ENCODE assay signal across 10 cellular contexts in genomic region chr2:228681426-228681825, GRCh38.
A peak's percentile ranks its signal among the peaks of the same experiment; 100 is the strongest.
DNase-seq lines count a peak whose midpoint lies in the region; ATAC-seq and TF ChIP-seq lines count a peak whose summit lies in the region.
"Had no signal": no experiment of that assay in that cellular context is flagged by ENCODE, and none has a peak within 500 bp of the region (broad histone marks: within the 10 kb centered on the region; RNA-seq: fewer than 3 reads in every experiment).

No MANE protein-coding gene starts in this region.

- H3K4me3 Mint-ChIP-seq in MCF 10A (ENCODE audit: unreplicated experiment), result no peak overlapping the region

- no peaks in the 10 kb centered on the region for H3K9me3 ChIP-seq in left lung
- H3K9me3 ChIP-seq: psoas muscle had no signal

- no peaks in the 10 kb centered on the region for H3K36me3 Mint-ChIP-seq in MCF 10A (ENCODE audit: insufficient read depth, unreplicated experiment)

- ATAC-seq in left lung (peak; percentile 96), GM21825 (IDR thresholded peaks at IDR 0.05; ENCODE audit: unreplicated experiment) (no peak)
- ATAC-seq: psoas muscle had no signal

- peaks cover 7% of the 10 kb centered on the region for H3K4me1 Mint-ChIP-seq in MCF 10A (ENCODE audit: insufficient read depth, unreplicated experiment)

- H3K4me1 ChIP-seq in left lung, result no peaks in the 10 kb centered on the region
- H3K4me1 ChIP-seq: psoas muscle had no signal

- H3K9me3 Mint-ChIP-seq in MCF 10A (ENCODE audit: unreplicated experiment), result no peaks in the 10 kb centered on the region

- H3K4me3 ChIP-seq in AG04449 (ENCODE audit: low read depth, low read length), result no peak overlapping the region
- no peak overlapping the region for H3K4me3 ChIP-seq in left lung
- H3K4me3 ChIP-seq: psoas muscle had no signal

- intact Hi-C loops in MCF 10A (cut with micrococcal nuclease), result loop anchor here (2.0 to 5.0 kb wide), 3 partner anchors 591 to 1036 kb away; partner anchors contain the start of gene PID1
- intact Hi-C loops in left lung (cut with DNase I), result no loop called here

- TF ChIP-seq CTCF in AG04449 (IDR thresholded peaks at IDR 0.05; ENCODE audit: insufficient read depth, low read length, missing control alignments) (peak; percentile 32), MCF 10A (IDR thresholded peaks at IDR 0.05; ENCODE audit: unreplicated experiment) (peak; percentile 65), left lung (IDR thresholded peaks at IDR 0.05) (peak; percentile 43 to 44)

- POLR2A ChIA-PET in AG04449 (lab: Yijun Ruan, JAX) (no interaction called here), MCF 10A (lab: Yijun Ruan, JAX) (interaction anchor here (1.6 kb wide), 1 partner anchor 905 kb away, joined by 5 read pairs; no protein-coding TSS in a partner anchor)

- H3K36me3 ChIP-seq in left lung, result no peaks in the 10 kb centered on the region

- no peaks in the 10 kb centered on the region for H3K27me3 Mint-ChIP-seq in MCF 10A (ENCODE audit: insufficient read depth, unreplicated experiment)

- DNase-seq in AG04449 (ENCODE audit: low read depth, low spot score) (no peak), HT1080 (ENCODE audit: low read depth) (peak; percentile 66), MCF 10A (ENCODE audit: unreplicated experiment) (peak; percentile 67), left lung (no peak), Ammon's horn (ENCODE audit: low spot score) (no peak), epidermal melanocyte (ENCODE audit: insufficient read length, low spot score) (no peak), islet precursor cell (no peak)
- DNase-seq: NCI-H1048, psoas muscle had no signal

- no peak overlapping the region for H3K27ac Mint-ChIP-seq in MCF 10A (ENCODE audit: low read depth, unreplicated experiment)

- BruUV-seq in MCF 10A (replicated peaks; lab: Mats Ljungman, UMichigan), result no TSS peak

- no peaks in the 10 kb centered on the region for H3K27me3 ChIP-seq in left lung

- CTCF ChIA-PET in AG04449 (lab: Yijun Ruan, JAX), result interaction anchor here (1.8 to 2.8 kb wide), 2 partner anchors 592 to 791 kb away, joined by 4 to 15 read pairs; no protein-coding TSS in a partner anchor
- CTCF ChIA-PET in MCF 10A (lab: Yijun Ruan, JAX), result interaction anchor here (0.5 to 2.4 kb wide), 19 partner anchors 8 to 1035 kb away, joined by 3 to 26 read pairs (median 4); no protein-coding TSS in a partner anchor

- no peak overlapping the region for H3K27ac ChIP-seq in left lung
- H3K27ac ChIP-seq: psoas muscle had no signal

Comparison
In these comparisons a context has a peak if more than half of its experiments do, and no peak if none do; other contexts are left out.
1. DNase-seq: peak in HT1080 (single experiment) and MCF 10A (single experiment); none in AG04449 (single experiment), left lung (0 of 2), Ammon's horn (single experiment), epidermal melanocyte (single experiment) and islet precursor cell (single experiment).
2. Peak in every context shown above with its lines, with median percentiles within 50 percentile points of each other: CTCF ChIP-seq.